In the genomic region with DNA sequence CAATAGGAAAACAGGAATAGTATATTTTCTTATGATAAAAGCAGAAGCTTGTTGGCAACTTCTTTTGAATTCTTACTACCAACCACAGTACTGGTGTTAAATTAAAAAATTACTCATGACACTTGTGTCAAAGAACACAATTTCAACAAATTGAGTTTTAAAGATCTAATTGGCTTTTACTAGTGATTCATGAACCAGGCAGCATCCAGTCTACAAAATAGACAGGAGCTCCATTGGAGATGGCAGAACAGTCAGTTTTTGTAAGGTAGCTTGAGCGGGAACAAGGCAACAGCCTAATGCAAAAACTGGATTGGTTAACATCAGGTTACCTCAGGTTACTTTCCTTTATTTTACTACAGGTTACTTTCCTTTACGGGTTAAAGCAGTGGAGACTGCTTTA, we compare ENCODE assay signal across 7 cellular contexts.
"Had no signal": no experiment of that assay in that cellular context is flagged by ENCODE, and none has a peak within 500 bp of the region (broad histone marks: within the 10 kb centered on the region; RNA-seq: fewer than 3 reads in every experiment).

No MANE protein-coding gene starts in this region.

- H3K36me3 Mint-ChIP-seq: IgD-negative memory B cell had no signal

- H3K27ac ChIP-seq: HL-60 had no signal

- H3K9me3 Mint-ChIP-seq: IgD-negative memory B cell had no signal

- H3K4me3 ChIP-seq: K562 had no signal

- H3K27ac Mint-ChIP-seq: IgD-negative memory B cell had no signal

- H3K4me3 Mint-ChIP-seq: IgD-negative memory B cell had no signal

- ATAC-seq: HepG2, K562 had no signal

- DNase-seq: IMR-90, KBM-7, KG1 had no signal
